ENCODE assay signal across 8 cellular contexts in the genomic region with DNA sequence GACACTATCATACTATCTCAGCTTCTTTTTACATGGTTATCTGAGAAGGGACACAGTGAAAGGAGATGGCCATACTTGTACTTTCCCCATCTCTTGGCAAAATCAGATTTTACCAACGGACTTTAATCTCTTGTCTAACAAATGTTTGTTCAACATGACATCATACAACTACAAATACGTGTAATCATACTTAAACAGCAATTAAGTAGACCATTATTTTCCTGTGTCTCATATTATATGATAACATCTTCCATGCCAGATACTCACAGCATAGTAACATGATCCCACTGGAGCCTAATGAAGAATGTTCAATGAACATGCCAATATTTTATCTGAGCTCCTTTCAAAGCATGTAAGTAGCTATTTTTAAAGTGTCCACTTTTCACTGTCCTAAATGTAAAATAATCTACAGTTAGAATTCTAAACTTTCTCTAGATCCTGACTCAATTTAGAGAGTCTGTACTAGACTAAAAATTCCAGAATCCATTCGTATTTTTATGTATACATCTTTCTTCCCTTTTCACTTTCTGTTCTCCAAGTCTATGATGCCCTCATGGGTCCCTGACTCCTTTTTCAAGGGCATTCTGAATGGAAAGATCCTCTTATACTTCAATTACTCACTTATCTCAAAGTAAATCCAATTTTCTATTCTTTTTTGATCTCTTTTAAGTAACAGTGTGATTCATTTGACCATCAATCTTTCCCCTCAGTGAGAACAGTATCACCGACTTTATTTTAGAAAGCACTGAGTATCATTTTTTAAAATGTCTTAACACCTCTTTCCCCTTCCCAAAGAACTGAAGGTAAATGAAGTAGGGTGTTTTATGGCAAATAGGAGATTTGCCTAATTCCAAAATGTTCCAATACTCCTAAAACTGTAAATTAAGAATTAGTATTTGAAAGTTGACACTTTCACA.
DNase-seq lines count a peak whose midpoint lies in the region; ATAC-seq, FAIRE-seq and TF ChIP-seq lines count a peak whose summit lies in the region.

No MANE protein-coding gene starts in this region.

- H3K27ac ChIP-seq in K562 (ENCODE audit: extremely low read depth, low read depth, low read length) (no peak overlapping the region), MM.1S (ENCODE audit: low read length) (no peak overlapping the region)

- no peaks in the 10 kb centered on the region for H3K9me2 ChIP-seq in MM.1S (replicated peaks; ENCODE audit: insufficient read depth, low read length)

- H3K4me2 ChIP-seq in K562 (ENCODE audit: insufficient read depth, low read length) (no peak overlapping the region), MM.1S (ENCODE audit: low read depth, low read length) (no peak overlapping the region)

- BruUV-seq in K562 (replicated peaks; lab: Mats Ljungman, UMichigan), result no TSS peak

- CTCF ChIA-PET in K562 (lab: Yijun Ruan, JAX; ENCODE audit: low intra/inter-chr PET ratio), result interaction anchor here (0.5 to 1.6 kb wide), 8 partner anchors 13 to 526 kb away, joined by 3 to 22 read pairs (median 4); no protein-coding TSS in a partner anchor

- no peak for TF ChIP-seq RAD21 in K562 (CRISPR knock-in tag; conservative IDR thresholded peaks at IDR 0.05 in 1 of 2, IDR thresholded peaks at IDR 0.05 in 1 of 2)

- H3K27me3 ChIP-seq in K562 (ENCODE audit: control insufficient read depth in 2 of 2, insufficient read depth in 2 of 2, low read length in 2 of 2) (no peaks in the 10 kb centered on the region), MM.1S (replicated peaks; ENCODE audit: insufficient read depth, low read length) (no peaks in the 10 kb centered on the region)

- H4K20me1 ChIP-seq in K562 (replicated peaks; ENCODE audit: control insufficient read depth, insufficient read depth, low read length), result no peaks in the 10 kb centered on the region
- no peaks in the 10 kb centered on the region for H4K20me1 ChIP-seq in MM.1S (ENCODE audit: insufficient read depth, low read length)

- no peaks in the 10 kb centered on the region for H3K9me3 Mint-ChIP-seq in osteocyte (ENCODE audit: unreplicated experiment)

- TF ChIP-seq EP300 in K562 (IDR thresholded peaks at IDR 0.05; ENCODE audit: low read length), result no peak

- H3K79me2 ChIP-seq in K562 (ENCODE audit: control insufficient read depth, insufficient read depth, low read length) (no peaks in the 10 kb centered on the region), MM.1S (ENCODE audit: low read length) (no peaks in the 10 kb centered on the region)

- FAIRE-seq in K562 (lab: Jason Lieb, UNC) (no peak), RCC 7860 (lab: Jason Lieb, UNC) (no peak)

- POLR2A ChIA-PET in K562 (lab: Yijun Ruan, JAX), result interaction anchor here (0.5 to 3.1 kb wide), 8 partner anchors 8 to 317 kb away, joined by 3 to 40 read pairs (median 4); a partner anchor contains a TSS

- H3K9ac ChIP-seq in K562 (ENCODE audit: insufficient read depth in 1 of 2, low read depth in 2 of 2, low read length in 2 of 2) (no peak overlapping the region), MM.1S (ENCODE audit: low read length) (no peak overlapping the region)

- H3K36me3 Mint-ChIP-seq in osteocyte (ENCODE audit: unreplicated experiment), result no peaks in the 10 kb centered on the region

- H3K27me3 Mint-ChIP-seq in osteocyte (ENCODE audit: unreplicated experiment), result no peaks in the 10 kb centered on the region

- H3K4me3 ChIP-seq in LNCaP clone FGC (ENCODE audit: low read depth, low read length) (peak overlapping the region; percentile 42), K562 (no peak overlapping the region), MM.1S (ENCODE audit: low read length) (no peak overlapping the region)

- 31% methylated on average over 4 of the region's 4 CpGs for WGBS in K562 (ENCODE audit: insufficient coverage, low coverage, missing lambda C conversion rate)

- H3K9me1 ChIP-seq in K562 (ENCODE audit: control insufficient read depth, insufficient read depth, low read length), result no peaks in the 10 kb centered on the region

- no peaks in the 10 kb centered on the region for H3K36me3 ChIP-seq in K562 (ENCODE audit: control insufficient read depth, insufficient read depth, low read length)
- no peaks in the 10 kb centered on the region for H3K36me3 ChIP-seq in MM.1S (replicated peaks; ENCODE audit: insufficient read depth, low read length)

- TF ChIP-seq POLR2A in K562 (conservative IDR thresholded peaks at IDR 0.05), result no peak

- H3K4me1 ChIP-seq in K562 (replicated peaks in 1 of 2; ENCODE audit: control insufficient read depth in 2 of 2, insufficient read depth in 2 of 2, low read length in 2 of 2) (no peaks in the 10 kb centered on the region), MM.1S (ENCODE audit: low read length) (no peaks in the 10 kb centered on the region)

- H3K9me3 ChIP-seq in K562 (replicated peaks; ENCODE audit: control insufficient read depth, insufficient read depth, low read depth, low read length) (no peaks in the 10 kb centered on the region), MM.1S (replicated peaks; ENCODE audit: insufficient read depth, low read length) (no peaks in the 10 kb centered on the region)

- ATAC-seq in GM19452 (IDR thresholded peaks at IDR 0.05; ENCODE audit: unreplicated experiment) (peak; percentile 11), K562 (no peak)

- in situ Hi-C loops in K562 (cut with MboI), result loop anchor here (10.0 kb wide), 1 partner anchor 203 kb away; no protein-coding TSS in a partner anchor

- no peak overlapping the region for H3K4me3 Mint-ChIP-seq in osteocyte (ENCODE audit: unreplicated experiment)

- no peak overlapping the region for H2AFZ ChIP-seq in K562 (ENCODE audit: low read depth, low read length)
- no peak overlapping the region for H2AFZ ChIP-seq in MM.1S (ENCODE audit: low read length)

- intact Hi-C loops in K562 (cut with micrococcal nuclease), result loop anchor here (1.0 to 5.0 kb wide), 5 partner anchors 130 to 316 kb away; no protein-coding TSS in a partner anchor

- peaks cover 7% of the 10 kb centered on the region for H3K4me1 Mint-ChIP-seq in osteocyte (ENCODE audit: unreplicated experiment)

- DNase-seq in LNCaP clone FGC (ENCODE audit: low read depth), result peak; percentile 94
- DNase-seq in K562 (ENCODE audit: extremely low read depth in 1 of 4, low spot score in 3 of 4), result no peak
- no peak for DNase-seq in osteocyte (ENCODE audit: extremely low spot score, unreplicated experiment)
- no peak for DNase-seq in central memory CD4-positive, alpha-beta T cell
- DNase-seq in RCC 7860 (ENCODE audit: low spot score), result no peak
- no peak for DNase-seq in MM.1S
- DNase-seq in SW 1271 (lab: John Stamatoyannopoulos, UW), result no peak

- H3F3A ChIP-seq in MM.1S (ENCODE audit: insufficient read depth, low read length), result no peaks in the 10 kb centered on the region

- peak overlapping the region; percentile 6 for H3K27ac Mint-ChIP-seq in osteocyte (ENCODE audit: unreplicated experiment)

- TF ChIP-seq CTCF in LNCaP clone FGC (IDR thresholded peaks at IDR 0.05; ENCODE audit: control insufficient read depth, extremely low read depth, insufficient read depth), result no peak
- no peak for TF ChIP-seq CTCF in K562 (IDR thresholded peaks at IDR 0.05 in 2 of 3, conservative IDR thresholded peaks at IDR 0.05 in 1 of 3; ENCODE audit: insufficient read depth in 2 of 3, low read depth in 1 of 3, low read length in 3 of 3)
- TF ChIP-seq CTCF in osteocyte (IDR thresholded peaks at IDR 0.05), result no peak
- no peak for TF ChIP-seq CTCF in MM.1S (IDR thresholded peaks at IDR 0.05; ENCODE audit: low read length)

TF ChIP-seq in K562, 482 proteins besides CTCF, POLR2A, EP300 and RAD21:
- TF ChIP-seq, protein P1, sequence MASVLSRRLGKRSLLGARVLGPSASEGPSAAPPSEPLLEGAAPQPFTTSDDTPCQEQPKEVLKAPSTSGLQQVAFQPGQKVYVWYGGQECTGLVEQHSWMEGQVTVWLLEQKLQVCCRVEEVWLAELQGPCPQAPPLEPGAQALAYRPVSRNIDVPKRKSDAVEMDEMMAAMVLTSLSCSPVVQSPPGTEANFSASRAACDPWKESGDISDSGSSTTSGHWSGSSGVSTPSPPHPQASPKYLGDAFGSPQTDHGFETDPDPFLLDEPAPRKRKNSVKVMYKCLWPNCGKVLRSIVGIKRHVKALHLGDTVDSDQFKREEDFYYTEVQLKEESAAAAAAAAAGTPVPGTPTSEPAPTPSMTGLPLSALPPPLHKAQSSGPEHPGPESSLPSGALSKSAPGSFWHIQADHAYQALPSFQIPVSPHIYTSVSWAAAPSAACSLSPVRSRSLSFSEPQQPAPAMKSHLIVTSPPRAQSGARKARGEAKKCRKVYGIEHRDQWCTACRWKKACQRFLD (CRISPR knock-in tag; IDR thresholded peaks at IDR 0.05), result 0 out of 2 replicates have a peak, but pooled peaks have one; percentile 29
- TF ChIP-seq, protein P2, sequence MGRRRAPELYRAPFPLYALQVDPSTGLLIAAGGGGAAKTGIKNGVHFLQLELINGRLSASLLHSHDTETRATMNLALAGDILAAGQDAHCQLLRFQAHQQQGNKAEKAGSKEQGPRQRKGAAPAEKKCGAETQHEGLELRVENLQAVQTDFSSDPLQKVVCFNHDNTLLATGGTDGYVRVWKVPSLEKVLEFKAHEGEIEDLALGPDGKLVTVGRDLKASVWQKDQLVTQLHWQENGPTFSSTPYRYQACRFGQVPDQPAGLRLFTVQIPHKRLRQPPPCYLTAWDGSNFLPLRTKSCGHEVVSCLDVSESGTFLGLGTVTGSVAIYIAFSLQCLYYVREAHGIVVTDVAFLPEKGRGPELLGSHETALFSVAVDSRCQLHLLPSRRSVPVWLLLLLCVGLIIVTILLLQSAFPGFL (CRISPR knock-in tag; IDR thresholded peaks at IDR 0.05), result no peak
- peak; percentile 36; the same call in 1 of the 2 replicates for TF ChIP-seq L3MBTL2 (IDR thresholded peaks at IDR 0.05)
- TF ChIP-seq SMARCA5 (IDR thresholded peaks at IDR 0.05), result no peak
- no peak for TF ChIP-seq ZKSCAN3 (CRISPR knock-in tag; IDR thresholded peaks at IDR 0.05)
- TF ChIP-seq, protein P3, sequence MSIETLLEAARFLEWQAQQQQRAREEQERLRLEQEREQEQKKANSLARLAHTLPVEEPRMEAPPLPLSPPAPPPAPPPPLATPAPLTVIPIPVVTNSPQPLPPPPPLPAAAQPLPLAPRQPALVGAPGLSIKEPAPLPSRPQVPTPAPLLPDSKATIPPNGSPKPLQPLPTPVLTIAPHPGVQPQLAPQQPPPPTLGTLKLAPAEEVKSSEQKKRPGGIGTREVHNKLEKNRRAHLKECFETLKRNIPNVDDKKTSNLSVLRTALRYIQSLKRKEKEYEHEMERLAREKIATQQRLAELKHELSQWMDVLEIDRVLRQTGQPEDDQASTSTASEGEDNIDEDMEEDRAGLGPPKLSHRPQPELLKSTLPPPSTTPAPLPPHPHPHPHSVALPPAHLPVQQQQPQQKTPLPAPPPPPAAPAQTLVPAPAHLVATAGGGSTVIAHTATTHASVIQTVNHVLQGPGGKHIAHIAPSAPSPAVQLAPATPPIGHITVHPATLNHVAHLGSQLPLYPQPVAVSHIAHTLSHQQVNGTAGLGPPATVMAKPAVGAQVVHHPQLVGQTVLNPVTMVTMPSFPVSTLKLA (conservative IDR thresholded peaks at IDR 0.05), result 0 out of 4 replicates have a peak, but pooled peaks of 1 of the 2 experiments have one; percentile 30
